ENCODE assay signal across 21 cellular contexts in genomic region chr6:36517408-36517807, GRCh38.
"Had no signal": no experiment of that assay in that cellular context is flagged by ENCODE, and none has a peak within 500 bp of the region (broad histone marks: within the 10 kb centered on the region; RNA-seq: fewer than 3 reads in every experiment).

No MANE protein-coding gene starts in this region.

- ATAC-seq: left cardiac atrium had no signal

- H3K9me3 Mint-ChIP-seq: activated naive CD8-positive, alpha-beta T cell treated with anti-CD3 and anti-CD28 coated beads, Interleukin-2, amount 10 ng/mL, durations not matched to agents 7 days and 5 days; brain; nephron; T-helper 1 cell treated with Interleukin-12 subunit alpha and Interleukin-12 subunit beta and Interleukin-4 antibody, amounts not matched to agents 30 μg/mL and 1 μg/mL, for 36 hours had no signal

- H3K27ac Mint-ChIP-seq: activated naive CD8-positive, alpha-beta T cell treated with anti-CD3 and anti-CD28 coated beads, Interleukin-2, amount 10 ng/mL, durations not matched to agents 7 days and 5 days; nephron; T-helper 1 cell treated with Interleukin-12 subunit alpha and Interleukin-12 subunit beta and Interleukin-4 antibody, amounts not matched to agents 30 μg/mL and 1 μg/mL, for 36 hours had no signal

- H3K9me3 ChIP-seq: right lobe of liver, testis, upper lobe of left lung had no signal

- H3K4me3 ChIP-seq: dorsolateral prefrontal cortex, hepatocyte, right lobe of liver, testis, upper lobe of left lung had no signal

- H3K4me1 Mint-ChIP-seq: brain, nephron had no signal

- H3K4me1 ChIP-seq: parathyroid adenoma, testis, upper lobe of left lung had no signal

- H3K4me3 Mint-ChIP-seq: activated naive CD8-positive, alpha-beta T cell treated with anti-CD3 and anti-CD28 coated beads, Interleukin-2, amount 10 ng/mL, durations not matched to agents 7 days and 5 days; brain; nephron; T-helper 1 cell treated with Interleukin-12 subunit alpha and Interleukin-12 subunit beta and Interleukin-4 antibody, amounts not matched to agents 30 μg/mL and 1 μg/mL, for 36 hours had no signal

- H3K27me3 Mint-ChIP-seq: activated naive CD8-positive, alpha-beta T cell treated with anti-CD3 and anti-CD28 coated beads, Interleukin-2, amount 10 ng/mL, durations not matched to agents 7 days and 5 days; brain had no signal

- H3K27me3 ChIP-seq: dorsolateral prefrontal cortex, hepatocyte, right lobe of liver, testis, upper lobe of left lung had no signal

- DNase-seq: activated CD4-positive, alpha-beta T cell treated with anti-CD3 and anti-CD28 coated beads, Interleukin-2, amount 50 U/mL, for 4 hours; activated CD4-positive, CD25-positive, alpha-beta regulatory T cell treated with anti-CD3 and anti-CD28 coated beads, Interleukin-2, amount 50 U/mL, for 72 hours; activated effector memory CD4-positive, alpha-beta T cell treated with Interleukin-2 at 50 U/mL for 16 hours; activated naive CD8-positive, alpha-beta T cell treated with anti-CD3 and anti-CD28 coated beads, Interleukin-2, amount 10 ng/mL, durations not matched to agents 7 days and 5 days; activated T-cell treated with anti-CD3 and anti-CD28 coated beads for 4 hours; caudate nucleus; dorsolateral prefrontal cortex; left cardiac atrium; mesenchymal stem cell; right lobe of liver; small intestine; stimulated activated CD4-positive, alpha-beta T cell treated with anti-CD3 and anti-CD28 coated beads, Interleukin-15, amount 100 ng/mL, for 24 hours; stimulated activated CD4-positive, alpha-beta T cell treated with anti-CD3 and anti-CD28 coated beads, Interleukin-2, amount 100 ng/mL, for 48 hours; testis; upper lobe of left lung had no signal

- H3K27ac ChIP-seq: hepatocyte, parathyroid adenoma, upper lobe of left lung, VCaP had no signal
